10 cellular contexts compared by ENCODE assay signal in genomic region chr21:34883501-34884271, GRCh38.
DNase-seq lines count a peak whose midpoint lies in the region; ATAC-seq and TF ChIP-seq lines count a peak whose summit lies in the region.
"Had no signal": no experiment of that assay in that cellular context is flagged by ENCODE, and none has a peak within 500 bp of the region (broad histone marks: within the 10 kb centered on the region; RNA-seq: fewer than 3 reads in every experiment).

No MANE protein-coding gene starts in this region.

- peaks cover 6 to 25% of the 10 kb centered on the region in 2 donors for H3K4me1 ChIP-seq in mucosa of rectum (ENCODE audit: control insufficient read depth in 2 of 2, insufficient read depth in 2 of 2, low read length in 2 of 2)

- peaks cover 0 to 2% (median 0%) of the 10 kb centered on the region in 7 donors for H3K9me3 Mint-ChIP-seq in CD14-positive monocyte
- H3K9me3 Mint-ChIP-seq: endodermal cell had no signal

- H3K27me3 ChIP-seq in mucosa of rectum (ENCODE audit: control insufficient read depth in 2 of 2, insufficient read depth in 2 of 2, low read length in 2 of 2) = no peaks in the 10 kb centered on the region

- H3K36me3 ChIP-seq in mucosa of rectum (ENCODE audit: control insufficient read depth in 2 of 2, insufficient read depth in 2 of 2, low read length in 2 of 2) = peaks cover 0 to 4% of the 10 kb centered on the region in 2 donors

- intact Hi-C loops in CD14-positive monocyte (cut with micrococcal nuclease) = loop anchor here in 1 of 2 donors (2.0 to 5.0 kb wide), 2 partner anchors 46 to 75 kb away; no protein-coding TSS in a partner anchor

- H3K4me3 Mint-ChIP-seq in CD14-positive monocyte = peak overlapping the region; percentile 87 to 98
- H3K4me3 Mint-ChIP-seq: endodermal cell had no signal

- H3K9me3 ChIP-seq in mucosa of rectum (ENCODE audit: control insufficient read depth in 2 of 2, low read length in 2 of 2) = no peaks in the 10 kb centered on the region

- peak overlapping the region; percentile 74 for H3K4me3 ChIP-seq in Jurkat, Clone E6-1 (ENCODE audit: low read length)
- peak overlapping the region in 1 of 2 donors; percentile 27 for H3K4me3 ChIP-seq in mucosa of rectum (ENCODE audit: low read length in 2 of 2)
- H3K4me3 ChIP-seq: SK-N-MC had no signal

- peaks cover 53% of the 10 kb centered on the region for H3K4me1 Mint-ChIP-seq in CD14-positive monocyte

- peaks cover 0 to 3% (median 0%) of the 10 kb centered on the region in 3 donors for H3K27me3 Mint-ChIP-seq in CD14-positive monocyte (ENCODE audit: low read depth in 3 of 3)

- ATAC-seq in HG03139 (IDR thresholded peaks at IDR 0.05; ENCODE audit: unreplicated experiment) = no peak

- H3K27ac Mint-ChIP-seq in CD14-positive monocyte = peak overlapping the region; percentile 91 to 99 (median 96)
- H3K27ac Mint-ChIP-seq: endodermal cell had no signal

- peaks cover 18 to 30% of the 10 kb centered on the region in 2 donors for H3K36me3 Mint-ChIP-seq in CD14-positive monocyte

- no peak for TF ChIP-seq CTCF in CD14-positive monocyte (IDR thresholded peaks at IDR 0.05)

- H3K27ac ChIP-seq in mucosa of rectum (ENCODE audit: low read depth in 2 of 2, low read length in 2 of 2) = peak overlapping the region; percentile 19 to 50
- H3K27ac ChIP-seq: SK-N-MC had no signal

- no peak for DNase-seq in CD14-positive monocyte (ENCODE audit: low spot score)
- DNase-seq in Jurkat, Clone E6-1 (ENCODE audit: low read depth, low spot score) = no peak
- peak; percentile 37 for DNase-seq in astrocyte of the hippocampus (ENCODE audit: low read depth, low spot score)
- no peak for DNase-seq in dedifferentiated amniotic fluid mesenchymal stem cell (ENCODE audit: extremely low spot score)
- no peak for DNase-seq in NCI-H748 (lab: John Stamatoyannopoulos, UW; ENCODE audit: unreplicated experiment)
- DNase-seq in HPDE6-E6E7 (ENCODE audit: extremely low spot score) = no peak
- DNase-seq: endodermal cell had no signal

- peak overlapping the region; percentile 35 to 96 for H3K9ac ChIP-seq in mucosa of rectum (ENCODE audit: low read depth in 1 of 2, low read length in 2 of 2)
